ENCODE assay signal across 2 cellular contexts in the genomic region with DNA sequence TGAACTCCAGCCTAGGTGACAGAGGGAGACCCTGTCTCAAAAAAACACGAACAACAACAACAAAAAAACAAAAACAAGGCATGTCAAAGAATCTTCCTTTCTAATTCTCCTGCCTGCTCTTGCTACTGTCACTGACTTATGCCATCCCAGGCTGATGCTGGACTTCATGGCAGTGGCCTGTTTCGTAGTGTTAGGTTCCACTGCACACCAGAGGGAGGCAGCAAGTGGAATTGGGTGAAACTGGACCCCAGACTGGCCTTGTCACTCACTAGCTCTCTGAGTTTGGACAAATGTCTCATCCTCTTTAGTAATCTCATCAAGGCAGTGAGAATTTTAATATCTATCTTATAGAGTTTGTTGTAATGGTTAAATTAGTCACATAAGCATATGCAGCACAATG.
TF ChIP-seq lines count a peak whose summit lies in the region.

No MANE protein-coding gene starts in this region.

TF ChIP-seq in HepG2, 621 proteins besides CTCF, POLR2A, EP300 and RAD21:
- TF ChIP-seq, protein P1, sequence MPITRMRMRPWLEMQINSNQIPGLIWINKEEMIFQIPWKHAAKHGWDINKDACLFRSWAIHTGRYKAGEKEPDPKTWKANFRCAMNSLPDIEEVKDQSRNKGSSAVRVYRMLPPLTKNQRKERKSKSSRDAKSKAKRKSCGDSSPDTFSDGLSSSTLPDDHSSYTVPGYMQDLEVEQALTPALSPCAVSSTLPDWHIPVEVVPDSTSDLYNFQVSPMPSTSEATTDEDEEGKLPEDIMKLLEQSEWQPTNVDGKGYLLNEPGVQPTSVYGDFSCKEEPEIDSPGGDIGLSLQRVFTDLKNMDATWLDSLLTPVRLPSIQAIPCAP (CRISPR knock-in tag; IDR thresholded peaks at IDR 0.05; ENCODE audit: low read depth) = no peak
- TF ChIP-seq ZEB1 (IDR thresholded peaks at IDR 0.05; ENCODE audit: insufficient replicate concordance, low read depth) = no peak
- no peak for TF ChIP-seq DMAP1 (CRISPR knock-in tag; IDR thresholded peaks at IDR 0.05)
- no peak for TF ChIP-seq ZNF333 (CRISPR knock-in tag; IDR thresholded peaks at IDR 0.05; ENCODE audit: borderline replicate concordance)
- TF ChIP-seq DR1 (CRISPR knock-in tag; IDR thresholded peaks at IDR 0.05) = no peak
- TF ChIP-seq, protein P2, sequence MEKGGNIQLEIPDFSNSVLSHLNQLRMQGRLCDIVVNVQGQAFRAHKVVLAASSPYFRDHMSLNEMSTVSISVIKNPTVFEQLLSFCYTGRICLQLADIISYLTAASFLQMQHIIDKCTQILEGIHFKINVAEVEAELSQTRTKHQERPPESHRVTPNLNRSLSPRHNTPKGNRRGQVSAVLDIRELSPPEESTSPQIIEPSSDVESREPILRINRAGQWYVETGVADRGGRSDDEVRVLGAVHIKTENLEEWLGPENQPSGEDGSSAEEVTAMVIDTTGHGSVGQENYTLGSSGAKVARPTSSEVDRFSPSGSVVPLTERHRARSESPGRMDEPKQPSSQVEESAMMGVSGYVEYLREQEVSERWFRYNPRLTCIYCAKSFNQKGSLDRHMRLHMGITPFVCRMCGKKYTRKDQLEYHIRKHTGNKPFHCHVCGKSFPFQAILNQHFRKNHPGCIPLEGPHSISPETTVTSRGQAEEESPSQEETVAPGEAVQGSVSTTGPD (CRISPR knock-in tag; IDR thresholded peaks at IDR 0.05) = no peak
- TF ChIP-seq HMG20A (CRISPR knock-in tag; IDR thresholded peaks at IDR 0.05; ENCODE audit: borderline replicate concordance) = no peak
TF ChIP-seq in HepG2: peak in this region for 0.

TF ChIP-seq in K562, 482 proteins besides CTCF, POLR2A, EP300 and RAD21:
- TF ChIP-seq NFE2 (IDR thresholded peaks at IDR 0.05; ENCODE audit: low read depth) = no peak
- TF ChIP-seq ZFP36 (IDR thresholded peaks at IDR 0.05; ENCODE audit: low read depth, low read length, partially characterized antibody) = no peak
- no peak for TF ChIP-seq MIER1 (IDR thresholded peaks at IDR 0.05; ENCODE audit: low read depth)
- TF ChIP-seq, protein P3, sequence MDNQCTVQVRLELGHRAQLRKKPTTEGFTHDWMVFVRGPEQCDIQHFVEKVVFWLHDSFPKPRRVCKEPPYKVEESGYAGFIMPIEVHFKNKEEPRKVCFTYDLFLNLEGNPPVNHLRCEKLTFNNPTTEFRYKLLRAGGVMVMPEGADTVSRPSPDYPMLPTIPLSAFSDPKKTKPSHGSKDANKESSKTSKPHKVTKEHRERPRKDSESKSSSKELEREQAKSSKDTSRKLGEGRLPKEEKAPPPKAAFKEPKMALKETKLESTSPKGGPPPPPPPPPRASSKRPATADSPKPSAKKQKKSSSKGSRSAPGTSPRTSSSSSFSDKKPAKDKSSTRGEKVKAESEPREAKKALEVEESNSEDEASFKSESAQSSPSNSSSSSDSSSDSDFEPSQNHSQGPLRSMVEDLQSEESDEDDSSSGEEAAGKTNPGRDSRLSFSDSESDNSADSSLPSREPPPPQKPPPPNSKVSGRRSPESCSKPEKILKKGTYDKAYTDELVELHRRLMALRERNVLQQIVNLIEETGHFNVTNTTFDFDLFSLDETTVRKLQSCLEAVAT (IDR thresholded peaks at IDR 0.05) = no peak
- no peak for TF ChIP-seq SMARCB1 (IDR thresholded peaks at IDR 0.05; ENCODE audit: insufficient read length, low read depth)
- TF ChIP-seq CBX5 (IDR thresholded peaks at IDR 0.05; ENCODE audit: borderline replicate concordance, low read depth) = no peak
- no peak for TF ChIP-seq ZNF707 (CRISPR knock-in tag; conservative IDR thresholded peaks at IDR 0.05)
TF ChIP-seq in K562: peak in this region for 0.
